Comparison of ENCODE assay signal across 28 cellular contexts in the genomic region with DNA sequence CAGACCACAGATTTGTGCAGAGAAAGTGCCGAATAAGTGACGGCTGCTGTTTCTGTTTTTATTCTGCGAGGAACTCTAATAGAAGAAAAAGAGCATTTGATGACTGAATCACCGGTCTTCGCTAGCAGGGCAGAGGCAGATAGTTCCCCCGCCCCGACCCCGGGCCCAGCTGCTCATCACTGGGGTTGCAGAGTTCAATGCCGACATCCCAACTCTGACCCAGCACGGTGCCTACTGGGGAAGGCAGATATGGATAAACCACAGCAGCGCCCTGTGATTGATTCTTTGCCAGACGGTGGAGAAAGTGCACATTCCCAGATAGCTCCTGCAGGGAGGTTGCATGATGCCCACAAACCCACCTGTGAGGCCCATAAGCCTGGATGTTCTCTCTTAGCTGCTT.
"Had no signal": no experiment of that assay in that cellular context is flagged by ENCODE, and none has a peak within 500 bp of the region (broad histone marks: within the 10 kb centered on the region; RNA-seq: fewer than 3 reads in every experiment).

No MANE protein-coding gene starts in this region.

- H3K27ac ChIP-seq: colonic mucosa, coronary artery, dorsolateral prefrontal cortex, epithelial cell of prostate, esophagus muscularis mucosa, esophagus squamous epithelium, foreskin keratinocyte, gastrocnemius medialis, gastroesophageal sphincter, heart left ventricle, heart right ventricle had no signal

- H3K9me3 ChIP-seq: colonic mucosa, esophagus muscularis mucosa, esophagus squamous epithelium, gastrocnemius medialis, gastroesophageal sphincter, heart left ventricle, heart right ventricle had no signal

- H3K4me3 ChIP-seq: colonic mucosa, coronary artery, dorsolateral prefrontal cortex, esophagus muscularis mucosa, esophagus squamous epithelium, gastrocnemius medialis, gastroesophageal sphincter, heart left ventricle, heart right ventricle had no signal

- H3K36me3 ChIP-seq: colonic mucosa, esophagus muscularis mucosa, esophagus squamous epithelium, gastrocnemius medialis, gastroesophageal sphincter, heart left ventricle, heart right ventricle had no signal

- ATAC-seq: effector memory CD8-positive, alpha-beta T cell; esophagus mucosa; foreskin keratinocyte; gastrocnemius medialis; gastroesophageal sphincter; heart left ventricle; heart right ventricle had no signal

- FAIRE-seq: colon, endometrium, endothelial cell of umbilical vein, frontal cortex had no signal

- DNase-seq: colonic mucosa; cortex of kidney; dermis blood vessel endothelial cell; dorsolateral prefrontal cortex; effector CD4-positive, alpha-beta T cell; effector CD8-positive, alpha-beta T cell; effector memory CD4-positive, alpha-beta T cell; effector memory CD8-positive, alpha-beta T cell; endodermal cell; erythroblast; esophagus squamous epithelium; foreskin fibroblast; foreskin keratinocyte; foreskin melanocyte; gastrocnemius medialis; glutamatergic neuron; head of caudate nucleus; heart left ventricle; heart right ventricle had no signal

- H3K27me3 ChIP-seq: colonic mucosa, esophagus muscularis mucosa, esophagus squamous epithelium, foreskin keratinocyte, gastrocnemius medialis, heart left ventricle, heart right ventricle had no signal

- H3K4me1 ChIP-seq: colonic mucosa, esophagus muscularis mucosa, esophagus squamous epithelium, foreskin keratinocyte, gastrocnemius medialis, gastroesophageal sphincter, heart left ventricle, heart right ventricle had no signal
